Comparison of ENCODE assay signal across 1 cellular context in the genomic region with DNA sequence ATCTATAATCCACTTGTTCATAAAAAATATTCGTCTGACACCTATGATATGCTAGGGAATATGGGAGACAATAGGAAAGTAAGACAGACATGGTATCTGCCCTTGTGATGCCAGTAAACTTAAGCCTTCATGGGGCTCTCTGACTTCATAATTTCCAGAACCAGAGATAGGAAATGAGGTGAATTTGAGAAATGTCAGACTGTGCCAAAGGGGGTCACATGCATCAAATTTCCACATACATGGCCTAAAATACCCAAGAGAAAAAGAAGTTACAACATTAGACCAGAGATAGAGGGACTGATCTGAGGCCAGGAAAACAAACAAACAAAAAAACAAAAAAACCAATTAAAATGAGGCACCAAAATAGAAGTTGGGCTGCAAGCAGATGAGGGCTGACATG.
TF ChIP-seq lines count a peak whose summit lies in the region.

No MANE protein-coding gene starts in this region.

TF ChIP-seq in IMR-90, 13 proteins besides CTCF, POLR2A, EP300 and RAD21:
- no peak for TF ChIP-seq RFX5 (IDR thresholded peaks at IDR 0.05; ENCODE audit: low read depth, low read length)
- TF ChIP-seq RCOR1 (IDR thresholded peaks at IDR 0.05; ENCODE audit: insufficient replicate concordance, low read length) = no peak
- TF ChIP-seq BHLHE40 (IDR thresholded peaks at IDR 0.05; ENCODE audit: low read depth, low read length) = no peak
- no peak for TF ChIP-seq MAZ (IDR thresholded peaks at IDR 0.05; ENCODE audit: borderline replicate concordance, low read depth, low read length)
- no peak for TF ChIP-seq ELK1 (IDR thresholded peaks at IDR 0.05; ENCODE audit: borderline replicate concordance, low read depth, low read length)
- no peak for TF ChIP-seq CHD1 (IDR thresholded peaks at IDR 0.05; ENCODE audit: low read depth, low read length)
- TF ChIP-seq CEBPB (IDR thresholded peaks at IDR 0.05; ENCODE audit: low read depth, low read length) = no peak
- TF ChIP-seq NFE2L2 (IDR thresholded peaks at IDR 0.05; ENCODE audit: low read depth, low read length) = no peak
- TF ChIP-seq USF2 (IDR thresholded peaks at IDR 0.05; ENCODE audit: low read depth, low read length) = no peak
- no peak for TF ChIP-seq MXI1 (IDR thresholded peaks at IDR 0.05; ENCODE audit: borderline replicate concordance, low read depth, low read length)
- TF ChIP-seq FOS (IDR thresholded peaks at IDR 0.05; ENCODE audit: low read depth, low read length) = no peak
TF ChIP-seq in IMR-90: peak in this region for 0.
